Comparison of ENCODE assay signal across 20 cellular contexts in the genomic region with DNA sequence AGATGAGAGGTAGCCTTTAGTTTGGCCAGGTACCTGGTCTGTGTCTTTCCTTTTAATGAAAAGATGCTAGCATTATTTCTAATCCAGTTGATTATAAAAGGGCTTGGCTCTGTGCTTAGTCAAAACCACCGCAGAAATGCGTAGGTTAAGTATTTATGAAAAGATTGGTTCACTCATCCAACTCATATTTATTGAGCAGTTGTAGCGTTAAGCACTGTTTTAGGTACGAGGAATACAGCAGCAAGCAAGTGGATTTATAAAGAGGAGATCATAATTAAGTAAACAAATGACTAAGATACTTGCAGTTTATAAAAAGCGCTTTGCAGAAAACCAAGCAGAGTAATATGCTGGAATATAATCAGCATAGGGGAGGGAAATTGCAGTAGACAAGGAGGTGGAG.
A peak's percentile ranks its signal among the peaks of the same experiment; 100 is the strongest.
DNase-seq lines count a peak whose midpoint lies in the region; ATAC-seq, FAIRE-seq and TF ChIP-seq lines count a peak whose summit lies in the region.
"Had no signal": no experiment of that assay in that cellular context is flagged by ENCODE, and none has a peak within 500 bp of the region (broad histone marks: within the 10 kb centered on the region; RNA-seq: fewer than 3 reads in every experiment).

No MANE protein-coding gene starts in this region.

- no peak overlapping the region; the same call in 1 of the 2 replicates for H2BK20ac ChIP-seq in IMR-90 (ENCODE audit: low read depth, low read length)

- H2BK15ac ChIP-seq in IMR-90 (ENCODE audit: low read depth, low read length) (no peak overlapping the region; the same call in 2 of the 3 replicates), mesenchymal stem cell (ENCODE audit: low read depth, poor library complexity, severe bottlenecking) (no peak overlapping the region)

- BruUV-seq in Calu3 (replicated peaks; lab: Mats Ljungman, UMichigan) (no TSS peak), IMR-90 (replicated peaks; lab: Mats Ljungman, UMichigan) (no TSS peak)

- H3K36me3 Mint-ChIP-seq in Calu3 (ENCODE audit: insufficient read depth, unreplicated experiment): no peaks in the 10 kb centered on the region
- H3K36me3 Mint-ChIP-seq in CD8-positive, alpha-beta memory T cell: no peaks in the 10 kb centered on the region
- H3K36me3 Mint-ChIP-seq: CD4-positive, alpha-beta memory T cell had no signal

- no peak for FAIRE-seq in frontal cortex (lab: Jason Lieb, UNC)
- FAIRE-seq: D721Med, GM12878, H54 had no signal

- no peaks in the 10 kb centered on the region for H3K27me3 ChIP-seq in IMR-90 (ENCODE audit: control insufficient read depth, insufficient read depth, low read length)
- no peaks in the 10 kb centered on the region for H3K27me3 ChIP-seq in mesenchymal stem cell (ENCODE audit: control insufficient read depth in 1 of 2, insufficient read depth in 1 of 2, low read length in 2 of 2)
- H3K27me3 ChIP-seq in CD8-positive, alpha-beta memory T cell (ENCODE audit: insufficient read depth, low read length, poor library complexity, severe bottlenecking): no peaks in the 10 kb centered on the region

- TF ChIP-seq RAD21 in IMR-90 (IDR thresholded peaks at IDR 0.05; ENCODE audit: low read length): no peak

- H3K27ac Mint-ChIP-seq in Calu3 (ENCODE audit: unreplicated experiment): peak overlapping the region; percentile 64
- H3K27ac Mint-ChIP-seq in CD8-positive, alpha-beta memory T cell: no peak overlapping the region
- H3K27ac Mint-ChIP-seq: CD4-positive, alpha-beta memory T cell had no signal

- H3K9me3 ChIP-seq in IMR-90 (ENCODE audit: control insufficient read depth, insufficient read depth, low read length) (no peaks in the 10 kb centered on the region), mesenchymal stem cell (ENCODE audit: control insufficient read depth, low read length) (no peaks in the 10 kb centered on the region)
- H3K9me3 ChIP-seq in CD8-positive, alpha-beta memory T cell (ENCODE audit: low read length): no peaks in the 10 kb centered on the region
- H3K9me3 ChIP-seq: A549, Caco-2, HAP-1 had no signal

- peak overlapping the region; percentile 37; the same call in 1 of the 2 replicates for H3K4me2 ChIP-seq in IMR-90 (ENCODE audit: low read depth, low read length)
- H3K4me2 ChIP-seq in mesenchymal stem cell (ENCODE audit: low read length, poor library complexity, severe bottlenecking): no peak overlapping the region
- H3K4me2 ChIP-seq: A549 had no signal

- dilution Hi-C loops in IMR-90 (cut with HindIII; ENCODE audit: low sequenced_read_pairs, unreplicated experiment): no loop called here

- peaks cover 9% of the 10 kb centered on the region; the same call in 1 of the 2 replicates for H3K4me1 ChIP-seq in IMR-90 (ENCODE audit: control insufficient read depth, insufficient read depth, low read length)
- H3K4me1 ChIP-seq in mesenchymal stem cell (ENCODE audit: control insufficient read depth, insufficient read depth, low read depth, low read length): peaks cover 5% of the 10 kb centered on the region
- no peaks in the 10 kb centered on the region for H3K4me1 ChIP-seq in CD8-positive, alpha-beta memory T cell (ENCODE audit: insufficient read depth, low read length)
- H3K4me1 ChIP-seq: Caco-2, HAP-1 had no signal

- H3K4me1 Mint-ChIP-seq in Calu3 (ENCODE audit: low read depth, unreplicated experiment): peaks cover 32% of the 10 kb centered on the region
- no peaks in the 10 kb centered on the region for H3K4me1 Mint-ChIP-seq in CD8-positive, alpha-beta memory T cell
- H3K4me1 Mint-ChIP-seq: CD4-positive, alpha-beta memory T cell had no signal

- H3K27ac ChIP-seq in IMR-90 (ENCODE audit: insufficient read depth, low read length) (no peak overlapping the region), mesenchymal stem cell (ENCODE audit: low read length, poor library complexity, severe bottlenecking) (peak overlapping the region; percentile 5)
- H3K27ac ChIP-seq in CD8-positive, alpha-beta memory T cell (ENCODE audit: low read depth, low read length): no peak overlapping the region
- H3K27ac ChIP-seq: A549 had no signal

- CTCF ChIA-PET in Calu3 (lab: Charles Lee): interaction anchor here (0.7 to 4.4 kb wide), 2 partner anchors 240 to 348 kb away, joined by 4 to 20 read pairs; no protein-coding TSS in a partner anchor
- CTCF ChIA-PET in IMR-90 (lab: Yijun Ruan, JAX): no interaction called here
- CTCF ChIA-PET in CD8-positive, alpha-beta memory T cell (lab: Charles Lee): no interaction called here

- peak overlapping the region; percentile 29; the same call in 1 of the 2 replicates for H3K4ac ChIP-seq in IMR-90 (ENCODE audit: low read depth, low read length)
- no peak overlapping the region for H3K4ac ChIP-seq in mesenchymal stem cell (ENCODE audit: low read depth in 1 of 2, low read length in 2 of 2)

- peak overlapping the region; percentile 82 for H2BK5ac ChIP-seq in IMR-90 (ENCODE audit: low read depth, low read length, poor library complexity, severe bottlenecking)
- no peak overlapping the region for H2BK5ac ChIP-seq in mesenchymal stem cell (ENCODE audit: low read depth, low read length, poor library complexity, severe bottlenecking)

- no peak overlapping the region for H2BK120ac ChIP-seq in IMR-90 (ENCODE audit: low read depth, low read length)
- H2BK120ac ChIP-seq in mesenchymal stem cell (ENCODE audit: low read depth, low read length): no peak overlapping the region

- no peak overlapping the region; the same call in 1 of the 2 replicates for H3K23ac ChIP-seq in IMR-90 (ENCODE audit: low read depth, low read length)
- no peak overlapping the region for H3K23ac ChIP-seq in mesenchymal stem cell (ENCODE audit: low read length in 2 of 2)

- no peak for DNase-seq in Calu3
- peak; percentile 49 for DNase-seq in IMR-90
- peak; percentile 9 for DNase-seq in astrocyte of the hippocampus (ENCODE audit: low read depth, low spot score)
- DNase-seq in mesenchymal stem cell: peak; percentile 34
- no peak for DNase-seq in CD8-positive, alpha-beta memory T cell
- no peak for DNase-seq in frontal cortex (ENCODE audit: low spot score in 2 of 2)
- DNase-seq: 8988T; C1 segment of cervical spinal cord; Caco-2; CD4-positive, alpha-beta memory T cell; DMS 273 treated with DMSO at 0.1 percent for 48 hours; DMS79; GDM1; GOT3 had no signal

- H3K14ac ChIP-seq in IMR-90 (replicated peaks; ENCODE audit: low read depth, low read length) (no peak overlapping the region), mesenchymal stem cell (ENCODE audit: low read length in 2 of 2) (no peak overlapping the region)

- H4K20me1 ChIP-seq in IMR-90 (ENCODE audit: insufficient read depth, low read length): no peaks in the 10 kb centered on the region

- TF ChIP-seq CTCF in Calu3 (IDR thresholded peaks at IDR 0.05; ENCODE audit: unreplicated experiment): no peak
- no peak for TF ChIP-seq CTCF in IMR-90 (conservative IDR thresholded peaks at IDR 0.05; ENCODE audit: low read depth, low read length)

- H4K8ac ChIP-seq in IMR-90 (ENCODE audit: low read depth in 2 of 2, low read length in 2 of 2) (no peak overlapping the region), mesenchymal stem cell (ENCODE audit: low read length) (no peak overlapping the region)

- H2AK9ac ChIP-seq in IMR-90 (replicated peaks; ENCODE audit: low read depth, low read length, poor library complexity): no peak overlapping the region

- peaks cover 13% of the 10 kb centered on the region for H3K36me3 ChIP-seq in IMR-90 (ENCODE audit: control insufficient read depth, insufficient read depth, low read length)
- H3K36me3 ChIP-seq in mesenchymal stem cell (ENCODE audit: control insufficient read depth in 1 of 2, insufficient read depth in 2 of 2, low read depth in 1 of 2, low read length in 2 of 2): peaks cover 6 to 13% of the 10 kb centered on the region in 2 experiments
- H3K36me3 ChIP-seq in CD8-positive, alpha-beta memory T cell (ENCODE audit: insufficient read depth, low read length): no peaks in the 10 kb centered on the region
- H3K36me3 ChIP-seq: HAP-1 had no signal

- no peaks in the 10 kb centered on the region for H3K9me3 Mint-ChIP-seq in Calu3 (ENCODE audit: low read depth, unreplicated experiment)
- peaks cover 0 to 22% (median under 1%) of the 10 kb centered on the region in 5 donors for H3K9me3 Mint-ChIP-seq in CD8-positive, alpha-beta memory T cell

- no peak overlapping the region for H3K56ac ChIP-seq in IMR-90 (ENCODE audit: extremely low read depth, insufficient read depth, low read length)

- in situ Hi-C loops in IMR-90 (cut with MboI; ENCODE audit: low sequenced_read_pairs): no loop called here

- H4K91ac ChIP-seq in IMR-90 (ENCODE audit: insufficient read depth, low read depth, low read length) (no peak overlapping the region), mesenchymal stem cell (ENCODE audit: low read length) (no peak overlapping the region)

- peak overlapping the region; percentile 53 for H3K4me3 Mint-ChIP-seq in Calu3 (ENCODE audit: low read depth, unreplicated experiment)
- no peak overlapping the region for H3K4me3 Mint-ChIP-seq in CD8-positive, alpha-beta memory T cell
- H3K4me3 Mint-ChIP-seq: CD4-positive, alpha-beta memory T cell had no signal

- H3K18ac ChIP-seq in IMR-90 (ENCODE audit: low read depth, low read length) (peak overlapping the region; percentile 75; the same call in 1 of the 2 replicates), mesenchymal stem cell (ENCODE audit: low read depth in 1 of 2, low read length in 2 of 2) (no peak overlapping the region)

- H2AK5ac ChIP-seq in IMR-90 (ENCODE audit: low read depth, low read length) (no peak overlapping the region), mesenchymal stem cell (ENCODE audit: low read length, severe bottlenecking) (no peak overlapping the region)

- H3K27me3 Mint-ChIP-seq in Calu3 (ENCODE audit: unreplicated experiment): no peaks in the 10 kb centered on the region
- H3K27me3 Mint-ChIP-seq in CD8-positive, alpha-beta memory T cell: no peaks in the 10 kb centered on the region
- H3K27me3 Mint-ChIP-seq: CD4-positive, alpha-beta memory T cell had no signal

- peak; percentile 37; the same call in 1 of the 2 replicates for ATAC-seq in IMR-90 (ENCODE audit: low read depth)
- no peak for ATAC-seq in HG03565 (IDR thresholded peaks at IDR 0.05; ENCODE audit: unreplicated experiment)
- ATAC-seq: A549, GM12878 had no signal

- H3K79me1 ChIP-seq in IMR-90 (ENCODE audit: low read depth in 1 of 2, low read length in 2 of 2) (peaks cover 0 to 5% of the 10 kb centered on the region in 2 experiments; a peak in 1 of 4 replicates), mesenchymal stem cell (replicated peaks; ENCODE audit: low read length, poor library complexity, severe bottlenecking) (peaks cover 3% of the 10 kb centered on the region)

- intact Hi-C loops in Calu3 (cut with micrococcal nuclease; ENCODE audit: unreplicated experiment): no loop called here
- intact Hi-C loops in IMR-90 (cut with micrococcal nuclease): loop anchor here (10.0 kb wide), 1 partner anchor 248 kb away; no protein-coding TSS in a partner anchor

- H3K9me1 ChIP-seq in IMR-90 (ENCODE audit: insufficient read depth, low read length): peaks cover 6% of the 10 kb centered on the region; the same call in 1 of the 2 replicates

- H3K4me3 ChIP-seq in IMR-90 (ENCODE audit: insufficient read depth, low read depth, low read length): no peak overlapping the region
- no peak overlapping the region for H3K4me3 ChIP-seq in mesenchymal stem cell (ENCODE audit: insufficient read depth in 1 of 2, low read depth in 1 of 2, low read length in 2 of 2)
- no peak overlapping the region for H3K4me3 ChIP-seq in CD8-positive, alpha-beta memory T cell (ENCODE audit: low read length)
- H3K4me3 ChIP-seq: A549, GM12878, HAP-1 had no signal

- peak overlapping the region; percentile 53; the same call in 1 of the 2 replicates for H4K5ac ChIP-seq in IMR-90 (ENCODE audit: low read depth, low read length)

- no CpG with 5 or more reads among the region's 5 CpGs for WGBS in IMR-90 (ENCODE audit: extremely low coverage in 2 of 2, insufficient read length in 1 of 2), 2 experiments
- 73% methylated on average over 4 of the region's 5 CpGs for WGBS in mesenchymal stem cell

- no peak overlapping the region for H3K9ac ChIP-seq in IMR-90 (ENCODE audit: low read depth, low read length)
- H3K9ac ChIP-seq in mesenchymal stem cell (ENCODE audit: low read length): no peak overlapping the region

- no peak for TF ChIP-seq POLR2A in IMR-90 (IDR thresholded peaks at IDR 0.05; ENCODE audit: low read depth, low read length)

- H2BK12ac ChIP-seq in mesenchymal stem cell (ENCODE audit: low read length in 2 of 2): no peak overlapping the region

- H2AFZ ChIP-seq in IMR-90 (replicated peaks; ENCODE audit: low read length, poor library complexity) (no peak overlapping the region), mesenchymal stem cell (ENCODE audit: low read depth, low read length) (no peak overlapping the region)

- POLR2A ChIA-PET in IMR-90 (lab: Charles Lee; ENCODE audit: unreplicated experiment): no interaction called here
- POLR2A ChIA-PET in CD8-positive, alpha-beta memory T cell (lab: Charles Lee): no interaction called here

Comparison
In these comparisons a context has a peak if more than half of its experiments do, and no peak if none do; other contexts are left out.
1. DNase-seq: peak in IMR-90 (single experiment), astrocyte of the hippocampus (single experiment) and mesenchymal stem cell (single experiment); none in Calu3 (single experiment), CD8-positive, alpha-beta memory T cell (0 of 5) and frontal cortex (0 of 2).